Comparison of ENCODE assay signal across 1 cellular context in genomic region chr19:55461974-55462628, GRCh38.
A peak's percentile ranks its signal among the peaks of the same experiment; 100 is the strongest.
TF ChIP-seq lines count a peak whose summit lies in the region.

No MANE protein-coding gene starts in this region.

TF ChIP-seq in HEK293, 187 proteins besides CTCF, POLR2A, EP300 and RAD21 (continued from another document):
- no peak for TF ChIP-seq PRDM10 (tag by site-specific recombination; IDR thresholded peaks at IDR 0.05)
- TF ChIP-seq ZNF423 (tag by site-specific recombination; IDR thresholded peaks at IDR 0.05): no peak
- no peak for TF ChIP-seq ZNF266 (tag by site-specific recombination; IDR thresholded peaks at IDR 0.05; ENCODE audit: low read depth)
- TF ChIP-seq ZSCAN5A (tag by site-specific recombination; IDR thresholded peaks at IDR 0.05): no peak
- TF ChIP-seq ZNF747 (tag by site-specific recombination; IDR thresholded peaks at IDR 0.05): no peak
- TF ChIP-seq HOXA7 (CRISPR knock-in tag; IDR thresholded peaks at IDR 0.05; ENCODE audit: borderline replicate concordance): no peak
- TF ChIP-seq ZBTB11 (tag by site-specific recombination; conservative IDR thresholded peaks at IDR 0.05; ENCODE audit: low read depth): no peak
- TF ChIP-seq ZNF585B (tag by site-specific recombination; IDR thresholded peaks at IDR 0.05): no peak
- TF ChIP-seq ZNF623 (tag by site-specific recombination; IDR thresholded peaks at IDR 0.05): peak; percentile 97
- TF ChIP-seq ZNF140 (tag by site-specific recombination; IDR thresholded peaks at IDR 0.05): no peak
